2 cellular contexts compared by ENCODE assay signal in the genomic region with DNA sequence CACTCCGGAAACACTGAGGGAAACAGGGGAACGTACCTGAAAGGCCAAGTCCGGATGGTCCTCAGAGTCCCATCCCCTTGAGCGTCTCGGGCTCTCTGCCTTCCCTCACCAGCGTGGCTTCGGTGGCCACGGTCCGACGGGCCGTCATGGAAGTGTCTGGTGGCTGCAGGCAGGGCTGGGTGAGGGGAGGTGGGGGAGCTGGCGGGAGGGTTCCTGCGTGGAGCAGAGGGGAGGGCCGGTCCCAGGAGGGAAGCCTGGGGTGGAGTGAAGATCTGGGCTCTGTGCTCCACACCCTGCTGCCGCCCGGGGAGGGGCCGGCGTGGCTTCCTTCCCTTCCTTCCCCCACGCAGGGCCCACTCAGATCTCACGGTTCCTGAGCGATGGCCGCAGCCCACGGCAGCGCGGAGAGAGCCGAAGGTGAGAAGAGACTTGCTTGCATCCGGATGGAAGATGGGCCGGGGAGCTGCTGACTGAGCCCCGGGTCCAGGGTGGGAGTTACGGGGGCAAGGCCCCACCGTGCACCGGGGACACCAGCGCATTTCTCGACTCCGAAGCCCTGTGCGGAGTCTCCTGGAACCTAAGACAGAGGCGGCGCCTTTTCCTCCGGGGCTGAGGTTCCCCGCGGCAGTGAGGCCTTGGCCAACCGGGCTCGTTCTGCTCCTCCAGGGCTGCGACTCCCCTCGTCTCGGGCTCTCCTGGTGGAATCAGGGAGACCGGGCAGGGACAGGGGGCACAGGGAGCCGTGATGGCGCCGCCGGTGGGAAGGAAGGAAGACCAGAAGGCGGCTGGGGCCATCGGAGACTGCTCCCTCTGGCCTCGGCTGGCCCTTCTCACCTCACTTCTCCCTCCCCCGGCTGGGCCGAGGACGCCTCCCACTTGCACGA.
TF ChIP-seq lines count a peak whose summit lies in the region.

No MANE protein-coding gene starts in this region.

TF ChIP-seq in GM23338, 12 proteins besides CTCF, POLR2A, EP300 and RAD21 (continues in another document):
- TF ChIP-seq EZH2phosphoT487 (IDR thresholded peaks at IDR 0.05; ENCODE audit: unreplicated experiment), result no peak
- TF ChIP-seq ZNF114 (CRISPR knock-in tag; IDR thresholded peaks at IDR 0.05), result no peak
- no peak for TF ChIP-seq JUNB (IDR thresholded peaks at IDR 0.05; ENCODE audit: unreplicated experiment)
- TF ChIP-seq, protein P1, sequence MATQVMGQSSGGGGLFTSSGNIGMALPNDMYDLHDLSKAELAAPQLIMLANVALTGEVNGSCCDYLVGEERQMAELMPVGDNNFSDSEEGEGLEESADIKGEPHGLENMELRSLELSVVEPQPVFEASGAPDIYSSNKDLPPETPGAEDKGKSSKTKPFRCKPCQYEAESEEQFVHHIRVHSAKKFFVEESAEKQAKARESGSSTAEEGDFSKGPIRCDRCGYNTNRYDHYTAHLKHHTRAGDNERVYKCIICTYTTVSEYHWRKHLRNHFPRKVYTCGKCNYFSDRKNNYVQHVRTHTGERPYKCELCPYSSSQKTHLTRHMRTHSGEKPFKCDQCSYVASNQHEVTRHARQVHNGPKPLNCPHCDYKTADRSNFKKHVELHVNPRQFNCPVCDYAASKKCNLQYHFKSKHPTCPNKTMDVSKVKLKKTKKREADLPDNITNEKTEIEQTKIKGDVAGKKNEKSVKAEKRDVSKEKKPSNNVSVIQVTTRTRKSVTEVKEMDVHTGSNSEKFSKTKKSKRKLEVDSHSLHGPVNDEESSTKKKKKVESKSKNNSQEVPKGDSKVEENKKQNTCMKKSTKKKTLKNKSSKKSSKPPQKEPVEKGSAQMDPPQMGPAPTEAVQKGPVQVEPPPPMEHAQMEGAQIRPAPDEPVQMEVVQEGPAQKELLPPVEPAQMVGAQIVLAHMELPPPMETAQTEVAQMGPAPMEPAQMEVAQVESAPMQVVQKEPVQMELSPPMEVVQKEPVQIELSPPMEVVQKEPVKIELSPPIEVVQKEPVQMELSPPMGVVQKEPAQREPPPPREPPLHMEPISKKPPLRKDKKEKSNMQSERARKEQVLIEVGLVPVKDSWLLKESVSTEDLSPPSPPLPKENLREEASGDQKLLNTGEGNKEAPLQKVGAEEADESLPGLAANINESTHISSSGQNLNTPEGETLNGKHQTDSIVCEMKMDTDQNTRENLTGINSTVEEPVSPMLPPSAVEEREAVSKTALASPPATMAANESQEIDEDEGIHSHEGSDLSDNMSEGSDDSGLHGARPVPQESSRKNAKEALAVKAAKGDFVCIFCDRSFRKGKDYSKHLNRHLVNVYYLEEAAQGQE (IDR thresholded peaks at IDR 0.05; ENCODE audit: unreplicated experiment), result no peak
- TF ChIP-seq EZH2 (IDR thresholded peaks at IDR 0.05; ENCODE audit: low read depth, unreplicated experiment), result no peak
- no peak for TF ChIP-seq POLR2AphosphoS5 (IDR thresholded peaks at IDR 0.05; ENCODE audit: low read depth)
- TF ChIP-seq, protein P2, sequence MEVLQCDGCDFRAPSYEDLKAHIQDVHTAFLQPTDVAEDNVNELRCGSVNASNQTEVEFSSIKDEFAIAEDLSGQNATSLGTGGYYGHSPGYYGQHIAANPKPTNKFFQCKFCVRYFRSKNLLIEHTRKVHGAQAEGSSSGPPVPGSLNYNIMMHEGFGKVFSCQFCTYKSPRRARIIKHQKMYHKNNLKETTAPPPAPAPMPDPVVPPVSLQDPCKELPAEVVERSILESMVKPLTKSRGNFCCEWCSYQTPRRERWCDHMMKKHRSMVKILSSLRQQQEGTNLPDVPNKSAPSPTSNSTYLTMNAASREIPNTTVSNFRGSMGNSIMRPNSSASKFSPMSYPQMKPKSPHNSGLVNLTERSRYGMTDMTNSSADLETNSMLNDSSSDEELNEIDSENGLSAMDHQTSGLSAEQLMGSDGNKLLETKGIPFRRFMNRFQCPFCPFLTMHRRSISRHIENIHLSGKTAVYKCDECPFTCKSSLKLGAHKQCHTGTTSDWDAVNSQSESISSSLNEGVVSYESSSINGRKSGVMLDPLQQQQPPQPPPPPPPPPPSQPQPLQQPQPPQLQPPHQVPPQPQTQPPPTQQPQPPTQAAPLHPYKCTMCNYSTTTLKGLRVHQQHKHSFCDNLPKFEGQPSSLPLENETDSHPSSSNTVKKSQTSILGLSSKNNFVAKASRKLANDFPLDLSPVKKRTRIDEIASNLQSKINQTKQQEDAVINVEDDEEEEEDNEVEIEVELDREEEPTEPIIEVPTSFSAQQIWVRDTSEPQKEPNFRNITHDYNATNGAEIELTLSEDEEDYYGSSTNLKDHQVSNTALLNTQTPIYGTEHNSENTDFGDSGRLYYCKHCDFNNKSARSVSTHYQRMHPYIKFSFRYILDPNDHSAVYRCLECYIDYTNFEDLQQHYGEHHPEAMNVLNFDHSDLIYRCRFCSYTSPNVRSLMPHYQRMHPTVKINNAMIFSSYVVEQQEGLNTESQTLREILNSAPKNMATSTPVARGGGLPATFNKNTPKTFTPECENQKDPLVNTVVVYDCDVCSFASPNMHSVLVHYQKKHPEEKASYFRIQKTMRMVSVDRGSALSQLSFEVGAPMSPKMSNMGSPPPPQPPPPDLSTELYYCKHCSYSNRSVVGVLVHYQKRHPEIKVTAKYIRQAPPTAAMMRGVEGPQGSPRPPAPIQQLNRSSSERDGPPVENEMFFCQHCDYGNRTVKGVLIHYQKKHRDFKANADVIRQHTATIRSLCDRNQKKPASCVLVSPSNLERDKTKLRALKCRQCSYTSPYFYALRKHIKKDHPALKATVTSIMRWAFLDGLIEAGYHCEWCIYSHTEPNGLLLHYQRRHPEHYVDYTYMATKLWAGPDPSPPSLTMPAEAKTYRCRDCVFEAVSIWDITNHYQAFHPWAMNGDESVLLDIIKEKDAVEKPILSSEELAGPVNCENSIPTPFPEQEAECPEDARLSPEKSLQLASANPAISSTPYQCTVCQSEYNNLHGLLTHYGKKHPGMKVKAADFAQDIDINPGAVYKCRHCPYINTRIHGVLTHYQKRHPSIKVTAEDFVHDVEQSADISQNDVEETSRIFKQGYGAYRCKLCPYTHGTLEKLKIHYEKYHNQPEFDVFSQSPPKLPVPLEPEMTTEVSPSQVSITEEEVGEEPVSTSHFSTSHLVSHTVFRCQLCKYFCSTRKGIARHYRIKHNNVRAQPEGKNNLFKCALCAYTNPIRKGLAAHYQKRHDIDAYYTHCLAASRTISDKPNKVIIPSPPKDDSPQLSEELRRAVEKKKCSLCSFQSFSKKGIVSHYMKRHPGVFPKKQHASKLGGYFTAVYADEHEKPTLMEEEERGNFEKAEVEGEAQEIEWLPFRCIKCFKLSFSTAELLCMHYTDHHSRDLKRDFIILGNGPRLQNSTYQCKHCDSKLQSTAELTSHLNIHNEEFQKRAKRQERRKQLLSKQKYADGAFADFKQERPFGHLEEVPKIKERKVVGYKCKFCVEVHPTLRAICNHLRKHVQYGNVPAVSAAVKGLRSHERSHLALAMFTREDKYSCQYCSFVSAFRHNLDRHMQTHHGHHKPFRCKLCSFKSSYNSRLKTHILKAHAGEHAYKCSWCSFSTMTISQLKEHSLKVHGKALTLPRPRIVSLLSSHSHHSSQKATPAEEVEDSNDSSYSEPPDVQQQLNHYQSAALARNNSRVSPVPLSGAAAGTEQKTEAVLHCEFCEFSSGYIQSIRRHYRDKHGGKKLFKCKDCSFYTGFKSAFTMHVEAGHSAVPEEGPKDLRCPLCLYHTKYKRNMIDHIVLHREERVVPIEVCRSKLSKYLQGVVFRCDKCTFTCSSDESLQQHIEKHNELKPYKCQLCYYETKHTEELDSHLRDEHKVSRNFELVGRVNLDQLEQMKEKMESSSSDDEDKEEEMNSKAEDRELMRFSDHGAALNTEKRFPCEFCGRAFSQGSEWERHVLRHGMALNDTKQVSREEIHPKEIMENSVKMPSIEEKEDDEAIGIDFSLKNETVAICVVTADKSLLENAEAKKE (CRISPR knock-in tag; IDR thresholded peaks at IDR 0.05), result no peak
- no peak for TF ChIP-seq ZNF331 (CRISPR knock-in tag; IDR thresholded peaks at IDR 0.05; ENCODE audit: low read depth)

TF ChIP-seq in IMR-90, 13 proteins besides CTCF, POLR2A, EP300 and RAD21:
- TF ChIP-seq MXI1 (IDR thresholded peaks at IDR 0.05; ENCODE audit: borderline replicate concordance, low read depth, low read length) (no peak), RCOR1 (IDR thresholded peaks at IDR 0.05; ENCODE audit: insufficient replicate concordance, low read length) (no peak), SMC3 (IDR thresholded peaks at IDR 0.05; ENCODE audit: low read depth, low read length) (no peak), ELK1 (IDR thresholded peaks at IDR 0.05; ENCODE audit: borderline replicate concordance, low read depth, low read length) (no peak), NFE2L2 (IDR thresholded peaks at IDR 0.05; ENCODE audit: low read depth, low read length) (no peak), RFX5 (IDR thresholded peaks at IDR 0.05; ENCODE audit: low read depth, low read length) (no peak), CEBPB (IDR thresholded peaks at IDR 0.05; ENCODE audit: low read depth, low read length) (no peak), MAFK (IDR thresholded peaks at IDR 0.05; ENCODE audit: low read depth, low read length) (no peak), BHLHE40 (IDR thresholded peaks at IDR 0.05; ENCODE audit: low read depth, low read length) (no peak), FOS (IDR thresholded peaks at IDR 0.05; ENCODE audit: low read depth, low read length) (no peak), CHD1 (IDR thresholded peaks at IDR 0.05; ENCODE audit: low read depth, low read length) (no peak), MAZ (IDR thresholded peaks at IDR 0.05; ENCODE audit: borderline replicate concordance, low read depth, low read length) (no peak)
- TF ChIP-seq, protein P3, sequence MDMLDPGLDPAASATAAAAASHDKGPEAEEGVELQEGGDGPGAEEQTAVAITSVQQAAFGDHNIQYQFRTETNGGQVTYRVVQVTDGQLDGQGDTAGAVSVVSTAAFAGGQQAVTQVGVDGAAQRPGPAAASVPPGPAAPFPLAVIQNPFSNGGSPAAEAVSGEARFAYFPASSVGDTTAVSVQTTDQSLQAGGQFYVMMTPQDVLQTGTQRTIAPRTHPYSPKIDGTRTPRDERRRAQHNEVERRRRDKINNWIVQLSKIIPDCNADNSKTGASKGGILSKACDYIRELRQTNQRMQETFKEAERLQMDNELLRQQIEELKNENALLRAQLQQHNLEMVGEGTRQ (IDR thresholded peaks at IDR 0.05; ENCODE audit: low read depth, low read length), result no peak
